In genomic region chr1:99777752-99778151, GRCh38 we compare ENCODE assay signal across 1 cellular context.
TF ChIP-seq lines count a peak whose summit lies in the region.

No MANE protein-coding gene starts in this region.

TF ChIP-seq in HepG2, 621 proteins besides CTCF, POLR2A, EP300 and RAD21 (continued from another document):
- TF ChIP-seq ZNF607 (CRISPR knock-in tag; IDR thresholded peaks at IDR 0.05; ENCODE audit: borderline replicate concordance) (no peak), TRIM22 (IDR thresholded peaks at IDR 0.05) (no peak), PLSCR1 (CRISPR knock-in tag; IDR thresholded peaks at IDR 0.05; ENCODE audit: borderline replicate concordance) (no peak), POLR2AphosphoS5 (IDR thresholded peaks at IDR 0.05; ENCODE audit: low read depth, low read length) (no peak), MTA3 (CRISPR knock-in tag; IDR thresholded peaks at IDR 0.05) (no peak)
- TF ChIP-seq, protein P1, sequence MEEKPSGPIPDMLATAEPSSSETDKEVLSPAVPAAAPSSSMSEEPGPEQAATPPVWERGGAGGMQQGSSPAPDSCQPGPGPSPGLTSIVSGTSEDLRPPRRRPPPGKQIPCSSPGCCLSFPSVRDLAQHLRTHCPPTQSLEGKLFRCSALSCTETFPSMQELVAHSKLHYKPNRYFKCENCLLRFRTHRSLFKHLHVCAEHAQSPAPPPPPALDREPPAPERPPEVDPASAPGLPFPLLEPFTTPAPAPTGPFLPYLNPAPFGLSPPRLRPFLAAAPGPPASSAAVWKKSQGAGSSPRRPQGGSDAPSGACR (CRISPR knock-in tag; IDR thresholded peaks at IDR 0.05): no peak
